28 cellular contexts compared by ENCODE assay signal in genomic region chr18:24999650-25000267, GRCh38.
"Had no signal": no experiment of that assay in that cellular context is flagged by ENCODE, and none has a peak within 500 bp of the region (broad histone marks: within the 10 kb centered on the region; RNA-seq: fewer than 3 reads in every experiment).

No MANE protein-coding gene starts in this region.

- H3K27me3 Mint-ChIP-seq: stimulated activated naive CD8-positive, alpha-beta T cell treated with anti-CD3 and anti-CD28 coated beads, Interleukin-15, Interleukin-2, amounts not matched to agents 100 ng/mL and 50 ng/mL, for 24 hours; type B pancreatic cell had no signal

- H3K4me3 Mint-ChIP-seq: stimulated activated effector memory CD8-positive, alpha-beta T cell treated with anti-CD3 and anti-CD28 coated beads, Interleukin-12 subunit alpha, Interleukin-12 subunit beta, amount 100 ng/mL, for 72 hours; stimulated activated memory B cell treated with anti-CD40 and anti-IgM and Interleukin-4, amounts not matched to agents 10 μg/mL and 1 μg/mL and 100 μg/mL, for 72 hours; stimulated activated naive B cell treated with anti-CD40 and anti-IgM and Interleukin-4, amounts not matched to agents 10 μg/mL and 1 μg/mL and 100 μg/mL, for 72 hours; stimulated activated naive CD8-positive, alpha-beta T cell treated with anti-CD3 and anti-CD28 coated beads, Interleukin-15, amount 100 ng/mL, for 72 hours; stimulated activated naive CD8-positive, alpha-beta T cell treated with anti-CD3 and anti-CD28 coated beads, Interleukin-15, Interleukin-2, amounts not matched to agents 100 ng/mL and 50 ng/mL, for 24 hours; type B pancreatic cell had no signal

- ATAC-seq: stimulated activated effector memory CD8-positive, alpha-beta T cell treated with anti-CD3 and anti-CD28 coated beads, Interleukin-12 subunit alpha, Interleukin-12 subunit beta, amount 100 ng/mL, for 72 hours; stimulated activated memory B cell treated with anti-CD40 and anti-IgM and Interleukin-4, amounts not matched to agents 10 μg/mL and 1 μg/mL and 100 μg/mL, for 72 hours; stimulated activated naive B cell treated with anti-CD40 and anti-IgM and Interleukin-4, amounts not matched to agents 10 μg/mL and 1 μg/mL and 100 μg/mL, for 72 hours; stimulated activated naive CD8-positive, alpha-beta T cell treated with anti-CD3 and anti-CD28 coated beads, Interleukin-15, amount 100 ng/mL, for 72 hours; stimulated activated naive CD8-positive, alpha-beta T cell treated with anti-CD3 and anti-CD28 coated beads, Interleukin-15, Interleukin-2, amounts not matched to agents 100 U/mL and 50 U/mL, for 24 hours; upper lobe of right lung had no signal

- H3K27me3 ChIP-seq: stomach, suprapubic skin, testis, thyroid gland, tibial artery, tibial nerve, transverse colon, upper lobe of left lung, upper lobe of right lung, uterus, vagina had no signal

- H3K27ac ChIP-seq: stomach, suprapubic skin, testis, thoracic aorta, thyroid gland, tibial artery, tibial nerve, transverse colon, upper lobe of left lung, upper lobe of right lung, uterus, vagina had no signal

- H3K27ac Mint-ChIP-seq: stimulated activated effector memory CD8-positive, alpha-beta T cell treated with anti-CD3 and anti-CD28 coated beads, Interleukin-12 subunit alpha, Interleukin-12 subunit beta, amount 100 ng/mL, for 72 hours; stimulated activated memory B cell treated with anti-CD40 and anti-IgM and Interleukin-4, amounts not matched to agents 10 μg/mL and 1 μg/mL and 100 μg/mL, for 72 hours; stimulated activated naive B cell treated with anti-CD40 and anti-IgM and Interleukin-4, amounts not matched to agents 10 μg/mL and 1 μg/mL and 100 μg/mL, for 72 hours; stimulated activated naive CD8-positive, alpha-beta T cell treated with anti-CD3 and anti-CD28 coated beads, Interleukin-15, amount 100 ng/mL, for 72 hours; stimulated activated naive CD8-positive, alpha-beta T cell treated with anti-CD3 and anti-CD28 coated beads, Interleukin-15, Interleukin-2, amounts not matched to agents 100 ng/mL and 50 ng/mL, for 24 hours; type B pancreatic cell had no signal

- H3K4me1 ChIP-seq: stomach, suprapubic skin, testis, thyroid gland, tibial artery, tibial nerve, transverse colon, upper lobe of left lung, upper lobe of right lung, uterus, vagina had no signal

- H3K9me3 ChIP-seq: testis, thyroid gland had no signal

- FAIRE-seq: urothelium cell line had no signal

- H3K4me3 ChIP-seq: stomach, suprapubic skin, testis, thoracic aorta, thyroid gland, tibial artery, tibial nerve, transverse colon, upper lobe of left lung, upper lobe of right lung, uterus, vagina had no signal

- DNase-seq: stimulated activated CD4-positive, alpha-beta T cell treated with anti-CD3 and anti-CD28 coated beads, Interleukin-2, amount 100 ng/mL, for 48 hours; stimulated activated CD4-positive, alpha-beta T cell treated with anti-CD3 and anti-CD28 coated beads, Interleukin-4, amount 100 ng/mL, for 1 hour; stimulated activated CD4-positive, alpha-beta T cell treated with anti-CD3 and anti-CD28 coated beads, Interleukin-4, amount 100 ng/mL, for 24 hours; stimulated activated CD4-positive, alpha-beta T cell treated with anti-CD3 and anti-CD28 coated beads, Interleukin-4, amount 100 ng/mL, for 4 hours; stimulated activated CD8-positive, alpha-beta memory T cell treated with anti-CD3 and anti-CD28 coated beads, Interleukin-4, amount 100 ng/mL, for 48 hours; stimulated activated naive B cell treated with anti-CD40 and anti-IgM and Interleukin-4, amounts not matched to agents 10 μg/mL and 1 μg/mL and 100 μg/mL, for 72 hours; stimulated activated naive CD4-positive, alpha-beta T cell; stimulated activated naive CD4-positive, alpha-beta T cell treated with Interleukin-2 at 50 U/mL for 16 hours; stimulated activated naive CD8-positive, alpha-beta T cell treated with anti-CD3 and anti-CD28 coated beads, Interleukin-15, amount 100 ng/mL, for 72 hours; stimulated activated naive CD8-positive, alpha-beta T cell treated with anti-CD3 and anti-CD28 coated beads, Interleukin-15, Interleukin-2, amounts not matched to agents 100 U/mL and 50 U/mL, for 24 hours; stomach; substantia nigra; testis; thyroid gland; tibial artery; transverse colon; upper lobe of left lung; upper lobe of right lung; uterus had no signal

- H3K36me3 Mint-ChIP-seq: stimulated activated effector memory CD8-positive, alpha-beta T cell treated with anti-CD3 and anti-CD28 coated beads, Interleukin-12 subunit alpha, Interleukin-12 subunit beta, amount 100 ng/mL, for 72 hours; stimulated activated memory B cell treated with anti-CD40 and anti-IgM and Interleukin-4, amounts not matched to agents 10 μg/mL and 1 μg/mL and 100 μg/mL, for 72 hours; type B pancreatic cell had no signal

- H3K4me1 Mint-ChIP-seq: stimulated activated effector memory CD8-positive, alpha-beta T cell treated with anti-CD3 and anti-CD28 coated beads, Interleukin-12 subunit alpha, Interleukin-12 subunit beta, amount 100 ng/mL, for 72 hours; stimulated activated naive CD8-positive, alpha-beta T cell treated with anti-CD3 and anti-CD28 coated beads, Interleukin-15, amount 100 ng/mL, for 72 hours had no signal

- H3K36me3 ChIP-seq: stomach, suprapubic skin, thoracic aorta, thyroid gland, tibial artery, tibial nerve, transverse colon, upper lobe of left lung, upper lobe of right lung, uterus, vagina had no signal
